Comparison of ENCODE assay signal across 1 cellular context in the genomic region with DNA sequence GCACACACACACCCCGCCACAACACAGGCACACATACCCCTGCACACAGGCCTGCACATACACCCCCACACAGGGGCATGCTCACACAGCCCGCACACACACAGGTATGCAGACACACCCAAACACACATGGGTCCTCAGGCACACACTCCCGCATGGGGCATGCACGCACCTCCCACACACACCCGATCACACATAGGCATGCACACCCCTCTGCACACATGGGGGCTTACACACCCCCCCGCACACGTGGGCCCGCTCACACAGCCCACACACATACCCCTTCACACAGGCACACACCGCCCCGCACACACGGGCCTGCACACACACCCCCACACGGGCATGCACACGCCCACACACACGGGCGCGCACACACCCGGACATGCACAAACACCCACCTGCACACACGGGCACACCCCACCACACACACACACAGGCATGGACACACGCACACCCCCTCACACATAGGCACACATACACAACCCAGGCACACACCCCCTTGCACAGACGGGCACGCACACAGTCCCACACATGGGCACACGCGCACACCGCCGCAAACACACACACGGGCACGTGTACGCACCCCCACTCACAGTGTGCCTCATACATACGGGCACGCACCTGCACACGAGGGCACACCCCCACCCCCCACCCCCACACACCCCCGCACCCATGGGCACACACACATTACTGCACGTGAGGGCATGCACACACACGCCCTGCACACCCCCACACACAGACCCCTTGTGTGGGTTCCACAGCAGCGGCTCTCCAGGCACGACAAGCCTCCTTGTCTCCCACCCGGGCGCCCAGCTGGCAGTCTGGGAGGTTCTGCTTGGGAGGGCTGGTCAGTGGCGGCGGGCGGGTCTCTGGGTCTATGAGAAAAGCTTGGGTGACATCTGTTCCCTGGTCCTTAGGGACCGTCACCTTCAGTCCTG.
TF ChIP-seq lines count a peak whose summit lies in the region.

No MANE protein-coding gene starts in this region.

TF ChIP-seq in H1, 55 proteins besides CTCF, POLR2A, EP300 and RAD21:
- TF ChIP-seq, protein P1, sequence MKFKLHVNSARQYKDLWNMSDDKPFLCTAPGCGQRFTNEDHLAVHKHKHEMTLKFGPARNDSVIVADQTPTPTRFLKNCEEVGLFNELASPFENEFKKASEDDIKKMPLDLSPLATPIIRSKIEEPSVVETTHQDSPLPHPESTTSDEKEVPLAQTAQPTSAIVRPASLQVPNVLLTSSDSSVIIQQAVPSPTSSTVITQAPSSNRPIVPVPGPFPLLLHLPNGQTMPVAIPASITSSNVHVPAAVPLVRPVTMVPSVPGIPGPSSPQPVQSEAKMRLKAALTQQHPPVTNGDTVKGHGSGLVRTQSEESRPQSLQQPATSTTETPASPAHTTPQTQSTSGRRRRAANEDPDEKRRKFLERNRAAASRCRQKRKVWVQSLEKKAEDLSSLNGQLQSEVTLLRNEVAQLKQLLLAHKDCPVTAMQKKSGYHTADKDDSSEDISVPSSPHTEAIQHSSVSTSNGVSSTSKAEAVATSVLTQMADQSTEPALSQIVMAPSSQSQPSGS (IDR thresholded peaks at IDR 0.05; ENCODE audit: low read length), result no peak
- TF ChIP-seq POLR2AphosphoS5 (IDR thresholded peaks at IDR 0.05; ENCODE audit: low read depth, low read length), result 0 out of 2 replicates have a peak, but pooled peaks have one; percentile 14
TF ChIP-seq in H1: peak in this region for 1.
